18 cellular contexts compared by ENCODE assay signal in the genomic region with DNA sequence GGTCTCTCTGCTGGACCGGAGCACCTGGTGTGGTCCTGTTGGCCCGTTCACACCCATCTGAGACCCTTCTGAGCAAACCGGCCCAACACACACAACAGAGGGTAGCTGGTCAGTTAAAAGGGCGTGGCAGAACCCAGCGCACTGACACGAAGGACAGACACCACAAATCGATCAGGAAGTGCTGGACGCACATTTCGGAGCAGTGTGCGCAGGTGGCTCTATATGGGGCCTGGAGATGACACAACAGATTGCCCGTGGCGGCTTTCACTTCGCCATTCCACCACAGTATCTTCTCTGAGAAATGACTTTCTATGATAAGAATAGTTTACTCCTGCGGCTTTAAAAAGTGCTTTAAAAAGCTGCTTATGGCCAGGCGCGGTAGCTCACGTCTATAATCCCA. TPM values are rescaled to one million over a fixed set of nuclear protein-coding genes. Genes with fewer than 3 reads are reported as not detected.
DNase-seq lines count a peak whose midpoint lies in the region; ATAC-seq, FAIRE-seq and TF ChIP-seq lines count a peak whose summit lies in the region.
"Had no signal": no experiment of that assay in that cellular context is flagged by ENCODE, and none has a peak within 500 bp of the region (broad histone marks: within the 10 kb centered on the region; RNA-seq: fewer than 3 reads in every experiment).

No MANE protein-coding gene starts in this region.

- H3K4me1 ChIP-seq in tibial nerve = peaks cover 0 to 5% (median 0%) of the 10 kb centered on the region in 4 donors
- no peaks in the 10 kb centered on the region for H3K4me1 ChIP-seq in pancreas

- peak overlapping the region; percentile 51 to 72 for H3K4me3 Mint-ChIP-seq in activated T-cell treated with anti-CD3 and anti-CD28 coated beads, Interleukin-2, amount 50 U/mL, for 72 hours
- H3K4me3 Mint-ChIP-seq in activated T-helper 1 cell treated with anti-CD3 and anti-CD28 coated beads, Interleukin-12 subunit alpha, Interleukin-12 subunit beta, Interleukin-2, Interleukin-4 antibody, amounts not matched to agents 30 ng/mL and 10 ng/mL and 1 ng/mL, durations not matched to agents 14 hours and 24 hours and 36 hours = peak overlapping the region; percentile 37
- peak overlapping the region; percentile 58 for H3K4me3 Mint-ChIP-seq in natural killer cell treated with Interleukin-12 subunit alpha and Interleukin-12 subunit beta and Interleukin-15 and Interleukin-18, amount 100 ng/mL, for 72 hours
- H3K4me3 Mint-ChIP-seq: endodermal cell had no signal

- no peak for TF ChIP-seq POLR2A in tibial nerve (IDR thresholded peaks at IDR 0.05)

- no peaks in the 10 kb centered on the region for H3K27me3 Mint-ChIP-seq in activated T-cell treated with anti-CD3 and anti-CD28 coated beads, Interleukin-2, amount 50 U/mL, for 72 hours (ENCODE audit: low read depth)
- H3K27me3 Mint-ChIP-seq in activated T-helper 1 cell treated with anti-CD3 and anti-CD28 coated beads, Interleukin-12 subunit alpha, Interleukin-12 subunit beta, Interleukin-2, Interleukin-4 antibody, amounts not matched to agents 30 ng/mL and 10 ng/mL and 1 ng/mL, durations not matched to agents 14 hours and 24 hours and 36 hours (ENCODE audit: insufficient read depth) = peaks cover 2% of the 10 kb centered on the region
- H3K27me3 Mint-ChIP-seq in natural killer cell treated with Interleukin-12 subunit alpha and Interleukin-12 subunit beta and Interleukin-15 and Interleukin-18, amount 100 ng/mL, for 72 hours = no peaks in the 10 kb centered on the region

- no peak for DNase-seq in activated T-cell treated with anti-CD3 and anti-CD28 coated beads, Interleukin-2, amount 50 U/mL, for 72 hours
- no peak for DNase-seq in activated T-cell treated with anti-CD3 and anti-CD28 coated beads for 4 hours
- DNase-seq in MV-4-11 (lab: John Stamatoyannopoulos, UW) = peak; percentile 85
- no peak for DNase-seq in activated T-helper 1 cell treated with anti-CD3 and anti-CD28 coated beads, Interleukin-12 subunit alpha, Interleukin-12 subunit beta, Interleukin-2, Interleukin-4 antibody, amounts not matched to agents 30 ng/mL and 10 ng/mL and 1 ng/mL, durations not matched to agents 14 hours and 24 hours and 36 hours (ENCODE audit: low spot score)
- no peak for DNase-seq in natural killer cell treated with Interleukin-12 subunit alpha and Interleukin-12 subunit beta and Interleukin-15 and Interleukin-18, amount 100 ng/mL, for 72 hours (ENCODE audit: low spot score)
- no peak for DNase-seq in tibial nerve (ENCODE audit: low spot score in 2 of 2)
- DNase-seq in pancreas = no peak
- DNase-seq: C1 segment of cervical spinal cord, endodermal cell, kidney glomerular epithelial cell, NCI-H1436, NCI-H524, occipital lobe, SHP77 treated with DMSO at 0.1 percent for 48 hours, WERI-Rb-1 had no signal

- ATAC-seq in activated T-cell treated with anti-CD3 and anti-CD28 coated beads, Interleukin-2, amount 50 U/mL, for 72 hours (replicated peaks in 1 of 2) = no peak
- ATAC-seq in natural killer cell treated with Interleukin-12 subunit alpha and Interleukin-12 subunit beta and Interleukin-15 and Interleukin-18, amount 100 ng/mL, for 72 hours = no peak
- no peak for ATAC-seq in pancreas
- no peak for ATAC-seq in GM19035 (IDR thresholded peaks at IDR 0.05; ENCODE audit: unreplicated experiment)
- ATAC-seq: GM12878 had no signal

- peaks cover 74% of the 10 kb centered on the region for H3K4me1 Mint-ChIP-seq in activated T-cell treated with anti-CD3 and anti-CD28 coated beads, Interleukin-2, amount 50 U/mL, for 72 hours (ENCODE audit: low read depth)
- H3K4me1 Mint-ChIP-seq in activated T-helper 1 cell treated with anti-CD3 and anti-CD28 coated beads, Interleukin-12 subunit alpha, Interleukin-12 subunit beta, Interleukin-2, Interleukin-4 antibody, amounts not matched to agents 30 ng/mL and 10 ng/mL and 1 ng/mL, durations not matched to agents 14 hours and 24 hours and 36 hours (ENCODE audit: low read depth) = peaks cover 55% of the 10 kb centered on the region
- peaks cover 18 to 28% of the 10 kb centered on the region in 2 donors for H3K4me1 Mint-ChIP-seq in natural killer cell treated with Interleukin-12 subunit alpha and Interleukin-12 subunit beta and Interleukin-15 and Interleukin-18, amount 100 ng/mL, for 72 hours (ENCODE audit: low read depth in 2 of 2)

- no peaks in the 10 kb centered on the region for H3K9me3 Mint-ChIP-seq in activated T-cell treated with anti-CD3 and anti-CD28 coated beads, Interleukin-2, amount 50 U/mL, for 72 hours
- no peaks in the 10 kb centered on the region for H3K9me3 Mint-ChIP-seq in activated T-helper 1 cell treated with anti-CD3 and anti-CD28 coated beads, Interleukin-12 subunit alpha, Interleukin-12 subunit beta, Interleukin-2, Interleukin-4 antibody, amounts not matched to agents 30 ng/mL and 10 ng/mL and 1 ng/mL, durations not matched to agents 14 hours and 24 hours and 36 hours
- H3K9me3 Mint-ChIP-seq in natural killer cell treated with Interleukin-12 subunit alpha and Interleukin-12 subunit beta and Interleukin-15 and Interleukin-18, amount 100 ng/mL, for 72 hours = no peaks in the 10 kb centered on the region
- H3K9me3 Mint-ChIP-seq: endodermal cell had no signal

- 87 to 90% methylated on average over 16 to 17 of the region's 17 CpGs for WGBS in tibial nerve, 2 donors
- WGBS in pancreas, 2 donors = 88% methylated on average over 17 of the region's 17 CpGs

- no peak for FAIRE-seq in pancreas (lab: Jason Lieb, UNC)
- FAIRE-seq: astrocyte, GM12878 had no signal

- H3K36me3 Mint-ChIP-seq in activated T-cell treated with anti-CD3 and anti-CD28 coated beads, Interleukin-2, amount 50 U/mL, for 72 hours (ENCODE audit: insufficient read depth in 2 of 2) = peaks cover 2 to 11% of the 10 kb centered on the region in 2 donors
- peaks cover 28% of the 10 kb centered on the region for H3K36me3 Mint-ChIP-seq in activated T-helper 1 cell treated with anti-CD3 and anti-CD28 coated beads, Interleukin-12 subunit alpha, Interleukin-12 subunit beta, Interleukin-2, Interleukin-4 antibody, amounts not matched to agents 30 ng/mL and 10 ng/mL and 1 ng/mL, durations not matched to agents 14 hours and 24 hours and 36 hours (ENCODE audit: low read depth)
- H3K36me3 Mint-ChIP-seq in natural killer cell treated with Interleukin-12 subunit alpha and Interleukin-12 subunit beta and Interleukin-15 and Interleukin-18, amount 100 ng/mL, for 72 hours = peaks cover 4% of the 10 kb centered on the region

- H3K27me3 ChIP-seq in tibial nerve (no peaks in the 10 kb centered on the region), pancreas (no peaks in the 10 kb centered on the region)

- peak overlapping the region; percentile 66 for H3K27ac Mint-ChIP-seq in activated T-cell treated with anti-CD3 and anti-CD28 coated beads, Interleukin-2, amount 50 U/mL, for 72 hours
- peak overlapping the region; percentile 77 for H3K27ac Mint-ChIP-seq in activated T-helper 1 cell treated with anti-CD3 and anti-CD28 coated beads, Interleukin-12 subunit alpha, Interleukin-12 subunit beta, Interleukin-2, Interleukin-4 antibody, amounts not matched to agents 30 ng/mL and 10 ng/mL and 1 ng/mL, durations not matched to agents 14 hours and 24 hours and 36 hours
- H3K27ac Mint-ChIP-seq in natural killer cell treated with Interleukin-12 subunit alpha and Interleukin-12 subunit beta and Interleukin-15 and Interleukin-18, amount 100 ng/mL, for 72 hours = peak overlapping the region; percentile 69 to 87
- H3K27ac Mint-ChIP-seq: endodermal cell had no signal

- H3K4me3 ChIP-seq in tibial nerve (no peak overlapping the region), pancreas (no peak overlapping the region)
- H3K4me3 ChIP-seq: GM12878 had no signal

- intact Hi-C loops in activated T-helper 1 cell treated with anti-CD3 and anti-CD28 coated beads, Interleukin-12 subunit alpha, Interleukin-12 subunit beta, Interleukin-2, Interleukin-4 antibody, amounts not matched to agents 30 ng/mL and 10 ng/mL and 1 ng/mL, durations not matched to agents 14 hours and 24 hours and 36 hours (cut with micrococcal nuclease) = loop anchor here (10.0 kb wide), 1 partner anchor 75 kb away; no protein-coding TSS in a partner anchor
- intact Hi-C loops in pancreas (cut with DNase I) = loop anchor here in 1 of 3 donors (10.0 kb wide), 1 partner anchor 125 kb away; no protein-coding TSS in a partner anchor

- no peak for TF ChIP-seq EP300 in tibial nerve (IDR thresholded peaks at IDR 0.05)

- peaks cover 0 to 60% (median 0%) of the 10 kb centered on the region in 3 donors for H3K36me3 ChIP-seq in tibial nerve
- H3K36me3 ChIP-seq in pancreas = peaks cover 0 to 32% (median 0%) of the 10 kb centered on the region in 3 donors

- H3K27ac ChIP-seq in tibial nerve = no peak overlapping the region
- no peak overlapping the region for H3K27ac ChIP-seq in pancreas
- H3K27ac ChIP-seq: WERI-Rb-1 had no signal

- H3K9me3 ChIP-seq in tibial nerve = no peaks in the 10 kb centered on the region
- no peaks in the 10 kb centered on the region for H3K9me3 ChIP-seq in pancreas

- TF ChIP-seq CTCF in tibial nerve (IDR thresholded peaks at IDR 0.05) = no peak
- no peak for TF ChIP-seq CTCF in pancreas (IDR thresholded peaks at IDR 0.05)

RNA-seq across cellular contexts. Expression of gene CCDC57, which starts 12.5 kb away (rescaled TPM):
- 10 to 100 TPM; 76.9 to 78.8 TPM for total RNA-seq in activated T-cell treated with anti-CD3 and anti-CD28 coated beads, Interleukin-2, amount 50 U/mL, for 72 hours
- 59.5 and 60.8 TPM in 2 replicates for total RNA-seq in activated T-helper 1 cell treated with anti-CD3 and anti-CD28 coated beads, Interleukin-12 subunit alpha, Interleukin-12 subunit beta, Interleukin-2, Interleukin-4 antibody, amounts not matched to agents 30 ng/mL and 10 ng/mL and 1 ng/mL, durations not matched to agents 14 hours and 24 hours and 36 hours
- 10 to 100 TPM; 34.0 to 82.2 TPM for total RNA-seq in natural killer cell treated with Interleukin-12 subunit alpha and Interleukin-12 subunit beta and Interleukin-15 and Interleukin-18, amount 100 ng/mL, for 72 hours
- total RNA-seq in tibial nerve (10 to 100 TPM; 33.5 to 91.2 (median 47.9) TPM), pancreas (10 to 100 TPM; 19.6 to 31.8 (median 22.9) TPM)
- 100 to 1,000 TPM; 135 to 176 TPM for polyA plus RNA-seq in pancreas

RNA-seq across cellular contexts. Expression of gene SLC16A3, which starts 28.7 kb away (rescaled TPM):
- total RNA-seq in activated T-cell treated with anti-CD3 and anti-CD28 coated beads, Interleukin-2, amount 50 U/mL, for 72 hours = 10 to 100 TPM; 42.8 to 74.5 TPM
- 111 and 115 TPM in 2 replicates for total RNA-seq in activated T-helper 1 cell treated with anti-CD3 and anti-CD28 coated beads, Interleukin-12 subunit alpha, Interleukin-12 subunit beta, Interleukin-2, Interleukin-4 antibody, amounts not matched to agents 30 ng/mL and 10 ng/mL and 1 ng/mL, durations not matched to agents 14 hours and 24 hours and 36 hours
- total RNA-seq in natural killer cell treated with Interleukin-12 subunit alpha and Interleukin-12 subunit beta and Interleukin-15 and Interleukin-18, amount 100 ng/mL, for 72 hours = 100 to 1,000 TPM; 241 to 534 TPM
- 10 to 100 TPM; 10.5 to 36.0 (median 21.4) TPM for total RNA-seq in tibial nerve
- 10 to 100 TPM in 2 of 6 donors, 1 to 10 TPM in 4; 1.2 to 22.8 (median 4.2) TPM for total RNA-seq in pancreas
- polyA plus RNA-seq in pancreas = 1 to 10 TPM; 3.5 TPM
